Comparison of ENCODE assay signal across 1 cellular context in the genomic region with DNA sequence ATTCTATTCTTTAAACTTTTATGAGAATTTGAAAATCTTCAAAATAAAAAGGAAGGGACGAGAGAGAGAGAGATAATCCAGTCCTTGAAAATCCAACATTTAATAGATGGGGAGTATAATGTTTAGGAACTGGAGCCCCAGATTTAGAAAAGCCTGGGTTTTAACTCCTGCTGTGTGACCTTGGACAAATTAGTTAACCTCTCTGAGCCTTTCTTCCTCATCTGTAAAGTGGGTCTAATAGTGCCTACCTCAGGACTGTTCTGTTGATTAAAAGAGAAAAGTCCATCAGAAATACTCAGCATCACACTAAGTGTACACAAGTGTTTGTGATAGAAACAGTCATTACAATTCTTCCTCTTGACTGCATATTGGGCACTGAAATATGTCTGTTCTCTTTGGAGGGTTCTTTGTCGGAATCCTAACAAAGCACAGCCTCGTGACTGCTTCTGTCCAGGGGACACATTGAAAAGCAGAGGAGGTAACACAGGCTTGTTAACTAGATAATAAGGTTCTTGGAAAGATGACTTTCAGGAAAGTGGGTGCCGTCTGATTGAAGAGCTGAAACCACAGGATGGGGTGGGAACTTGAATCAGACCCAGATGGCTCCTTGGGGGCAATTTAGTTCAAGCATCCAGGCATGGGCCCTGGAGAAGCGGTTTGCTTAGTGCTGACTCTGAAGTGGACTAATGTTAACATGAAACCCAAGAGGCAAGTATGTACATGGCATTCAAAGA.
TF ChIP-seq lines count a peak whose summit lies in the region.

No MANE protein-coding gene starts in this region.

TF ChIP-seq in HEK293, 187 proteins besides CTCF, POLR2A, EP300 and RAD21:
- TF ChIP-seq PRDM10 (tag by site-specific recombination; IDR thresholded peaks at IDR 0.05) (no peak), ZNF768 (tag by site-specific recombination; IDR thresholded peaks at IDR 0.05) (peak; percentile 58; the same call in 1 of the 2 replicates), GLI4 (tag by site-specific recombination; IDR thresholded peaks at IDR 0.05) (no peak)
